In genomic region chr6:142872376-142872775, GRCh38 we compare ENCODE assay signal across 9 cellular contexts.
DNase-seq lines count a peak whose midpoint lies in the region; ATAC-seq and TF ChIP-seq lines count a peak whose summit lies in the region.
"Had no signal": no experiment of that assay in that cellular context is flagged by ENCODE, and none has a peak within 500 bp of the region (broad histone marks: within the 10 kb centered on the region; RNA-seq: fewer than 3 reads in every experiment).

No MANE protein-coding gene starts in this region.

- POLR2A ChIA-PET in activated B cell treated with CpG ODN at 0.5 μM for 24 hours (lab: Charles Lee): interaction anchor here (1.0 to 1.6 kb wide), 8 partner anchors 10 to 75 kb away, joined by 3 to 13 read pairs (median 4); no protein-coding TSS in a partner anchor

- H3K36me3 Mint-ChIP-seq in activated B cell treated with CpG ODN at 0.5 μM for 24 hours (ENCODE audit: low read depth): peaks cover 7% of the 10 kb centered on the region

- H3K9me3 Mint-ChIP-seq in activated B cell treated with CpG ODN at 0.5 μM for 24 hours: peaks cover under 1% of the 10 kb centered on the region

- CTCF ChIA-PET in activated B cell treated with CpG ODN at 0.5 μM for 24 hours (lab: Charles Lee): interaction anchor here (0.8 kb wide), 1 partner anchor 41 kb away, joined by 3 read pairs; no protein-coding TSS in a partner anchor

- DNase-seq in HT1080 (ENCODE audit: low read depth): peak; percentile 64
- DNase-seq in activated B cell treated with CpG ODN at 0.5 μM for 24 hours: no peak
- peak in 1 of 2 donors; percentile 62 for DNase-seq in cardiac muscle cell (ENCODE audit: low read depth in 1 of 2, low spot score in 1 of 2)
- DNase-seq in DMS 273 (lab: John Stamatoyannopoulos, UW; ENCODE audit: unreplicated experiment): no peak
- no peak for DNase-seq in GM20000 (ENCODE audit: low spot score)
- no peak for DNase-seq in hippocampal formation (lab: John Stamatoyannopoulos, UW)
- DNase-seq: NCI-H1048 had no signal

- TF ChIP-seq CTCF in activated B cell treated with CpG ODN at 0.5 μM for 24 hours (IDR thresholded peaks at IDR 0.05) (no peak), cardiac muscle cell (IDR thresholded peaks at IDR 0.05; ENCODE audit: low read depth, low read length) (no peak), GM20000 (IDR thresholded peaks at IDR 0.05; ENCODE audit: extremely low read depth, missing control alignments) (no peak)

- no peaks in the 10 kb centered on the region for H3K27me3 ChIP-seq in cardiac muscle cell

- H3K27me3 Mint-ChIP-seq in activated B cell treated with CpG ODN at 0.5 μM for 24 hours: no peaks in the 10 kb centered on the region

- H3K4me1 ChIP-seq in cardiac muscle cell (ENCODE audit: low read depth): peaks cover 62% of the 10 kb centered on the region

- no peak overlapping the region for H3K4me3 Mint-ChIP-seq in activated B cell treated with CpG ODN at 0.5 μM for 24 hours

- H3K36me3 ChIP-seq in cardiac muscle cell: no peaks in the 10 kb centered on the region

- peaks cover 80% of the 10 kb centered on the region for H3K4me1 Mint-ChIP-seq in activated B cell treated with CpG ODN at 0.5 μM for 24 hours

- no peaks in the 10 kb centered on the region for H3K9me3 ChIP-seq in cardiac muscle cell (ENCODE audit: low read depth)

- intact Hi-C loops in activated B cell treated with CpG ODN at 0.5 μM for 24 hours (cut with micrococcal nuclease): loop anchor here (1.0 kb wide), 4 partner anchors 13 to 41 kb away; no protein-coding TSS in a partner anchor

- H3K4me3 ChIP-seq in cardiac muscle cell: no peak overlapping the region
- no peak overlapping the region for H3K4me3 ChIP-seq in skin epidermis

- ATAC-seq in activated B cell treated with CpG ODN at 0.5 μM for 24 hours (ENCODE audit: low read depth) (no peak), GM18520 (IDR thresholded peaks at IDR 0.05; ENCODE audit: unreplicated experiment) (no peak)

- H3K27ac ChIP-seq in cardiac muscle cell (peak overlapping the region; percentile 92), skin epidermis (peak overlapping the region in 15 of 21 experiments; percentile 2 to 65 (median 40))

- H3K27ac Mint-ChIP-seq in activated B cell treated with CpG ODN at 0.5 μM for 24 hours: peak overlapping the region; percentile 82
